In genomic region chr16:84552135-84552534, GRCh38 we compare ENCODE assay signal across 1 cellular context.
TF ChIP-seq lines count a peak whose summit lies in the region.

No MANE protein-coding gene starts in this region.

TF ChIP-seq in SK-N-SH, 30 proteins besides CTCF, POLR2A, EP300 and RAD21:
- TF ChIP-seq RXRA (IDR thresholded peaks at IDR 0.05; ENCODE audit: borderline replicate concordance, low read depth) (no peak), SIN3A (IDR thresholded peaks at IDR 0.05; ENCODE audit: borderline replicate concordance, low read depth, low read length) (no peak), MAX (IDR thresholded peaks at IDR 0.05; ENCODE audit: low read depth) (no peak), JUND (IDR thresholded peaks at IDR 0.05) (no peak), GATA2 (CRISPR knock-in tag; IDR thresholded peaks at IDR 0.05) (no peak), EZH2phosphoT487 (IDR thresholded peaks at IDR 0.05; ENCODE audit: borderline replicate concordance, low read depth) (no peak), TEAD4 (IDR thresholded peaks at IDR 0.05; ENCODE audit: borderline replicate concordance, insufficient read depth) (no peak), RCOR1 (IDR thresholded peaks at IDR 0.05; ENCODE audit: low read length) (no peak)
